In genomic region chr16:4367393-4367856, GRCh38 we compare ENCODE assay signal across 23 cellular contexts. TPM values are rescaled to one million over a fixed set of nuclear protein-coding genes. Genes with fewer than 3 reads are reported as not detected.
DNase-seq lines count a peak whose midpoint lies in the region; ATAC-seq and TF ChIP-seq lines count a peak whose summit lies in the region.
"Had no signal": no experiment of that assay in that cellular context is flagged by ENCODE, and none has a peak within 500 bp of the region (broad histone marks: within the 10 kb centered on the region; RNA-seq: fewer than 3 reads in every experiment).

No MANE protein-coding gene starts in this region.

- no peak overlapping the region for H2BK12ac ChIP-seq in neuronal stem cell (ENCODE audit: low read length)

- H3K36me3 ChIP-seq in HCT116 (ENCODE audit: control insufficient read depth in 1 of 2, insufficient read depth in 2 of 2, low read length in 2 of 2) (no peaks in the 10 kb centered on the region), neuronal stem cell (replicated peaks in 1 of 2; ENCODE audit: control insufficient read depth in 2 of 2, insufficient read depth in 2 of 2, low read length in 2 of 2) (no peaks in the 10 kb centered on the region)

- H3K4ac ChIP-seq in neuronal stem cell (ENCODE audit: low read length), result no peak overlapping the region

- H3K4me2 ChIP-seq in HCT116 (ENCODE audit: low read length) (peak overlapping the region; percentile 32), neuronal stem cell (ENCODE audit: insufficient read depth, low read length, poor library complexity, severe bottlenecking) (no peak overlapping the region)

- no peaks in the 10 kb centered on the region for H3K9me2 ChIP-seq in HCT116 (ENCODE audit: insufficient read depth)

- intact Hi-C loops in HCT116 (cut with micrococcal nuclease), result no loop called here

- no peak for TF ChIP-seq POLR2A in HCT116 (IDR thresholded peaks at IDR 0.05; ENCODE audit: borderline replicate concordance, extremely low read depth, insufficient read depth, insufficient read length)

- H4K91ac ChIP-seq in neuronal stem cell (ENCODE audit: low read depth, low read length, poor library complexity), result no peak overlapping the region

- peak overlapping the region; percentile 82 for H3K27ac Mint-ChIP-seq in activated T-helper 17 cell treated with anti-CD3 and anti-CD28 coated beads, Interleukin-2, amount 50 U/mL, for 72 hours
- peak overlapping the region in 1 of 2 donors; percentile 34 for H3K27ac Mint-ChIP-seq in T-cell
- H3K27ac Mint-ChIP-seq: mesothelial cell of epicardium had no signal

- peak overlapping the region; percentile 82 for H3K27ac ChIP-seq in C4-2B
- no peak overlapping the region for H3K27ac ChIP-seq in HCT116 (ENCODE audit: low read depth, low read length)
- no peak overlapping the region for H3K27ac ChIP-seq in neuronal stem cell (replicated peaks; ENCODE audit: low read length)
- H3K27ac ChIP-seq: brain microvascular endothelial cell, testis, vagina had no signal

- no peaks in the 10 kb centered on the region for H3K9me3 Mint-ChIP-seq in activated T-helper 17 cell treated with anti-CD3 and anti-CD28 coated beads, Interleukin-2, amount 50 U/mL, for 72 hours
- no peaks in the 10 kb centered on the region for H3K9me3 Mint-ChIP-seq in T-cell
- H3K9me3 Mint-ChIP-seq: IgD-negative memory B cell, mesothelial cell of epicardium had no signal

- H2AFZ ChIP-seq in HCT116 (ENCODE audit: low read depth, low read length, poor library complexity, severe bottlenecking), result no peak overlapping the region
- H2AFZ ChIP-seq in neuronal stem cell (ENCODE audit: low read length), result no peak overlapping the region

- H2BK5ac ChIP-seq in neuronal stem cell (ENCODE audit: low read length), result no peak overlapping the region

- no peak overlapping the region for H3K4me3 Mint-ChIP-seq in activated T-helper 17 cell treated with anti-CD3 and anti-CD28 coated beads, Interleukin-2, amount 50 U/mL, for 72 hours
- H3K4me3 Mint-ChIP-seq in T-cell, result no peak overlapping the region
- H3K4me3 Mint-ChIP-seq: mesothelial cell of epicardium had no signal

- H3K4me3 ChIP-seq in HCT116 (replicated peaks in 1 of 2; ENCODE audit: low read depth in 1 of 2, low read length in 2 of 2) (no peak overlapping the region), neuronal stem cell (ENCODE audit: low read length in 2 of 2) (no peak overlapping the region)
- H3K4me3 ChIP-seq: testis, vagina had no signal

- WGBS in neuronal stem cell (ENCODE audit: extremely low coverage in 2 of 2, insufficient read length in 2 of 2, insufficient replicate concordance in 1 of 2), 2 donors, result no CpG with 5 or more reads among the region's 5 CpGs

- peaks cover 14 to 43% of the 10 kb centered on the region in 2 experiments for H3K4me1 ChIP-seq in HCT116 (ENCODE audit: control insufficient read depth in 1 of 2, insufficient read depth in 2 of 2, low read length in 2 of 2)
- H3K4me1 ChIP-seq in neuronal stem cell (ENCODE audit: control insufficient read depth in 2 of 2, insufficient read depth in 1 of 2, low read depth in 1 of 2, low read length in 2 of 2), result peaks cover 10 to 22% of the 10 kb centered on the region in 2 donors

- peak overlapping the region; percentile 66 for H3K23ac ChIP-seq in neuronal stem cell (ENCODE audit: low read depth, low read length, poor library complexity)

- no peak for ATAC-seq in HCT116
- no peak for ATAC-seq in activated T-helper 17 cell treated with anti-CD3 and anti-CD28 coated beads, Interleukin-2, amount 50 U/mL, for 72 hours (replicated peaks)
- no peak for ATAC-seq in T-cell (replicated peaks in 1 of 4)
- ATAC-seq: Panc1 had no signal

- H3K4me1 Mint-ChIP-seq in activated T-helper 17 cell treated with anti-CD3 and anti-CD28 coated beads, Interleukin-2, amount 50 U/mL, for 72 hours, result no peaks in the 10 kb centered on the region
- peaks cover 0 to 11% (median 6%) of the 10 kb centered on the region in 3 donors for H3K4me1 Mint-ChIP-seq in T-cell

- CTCF ChIA-PET in HCT116 (lab: Charles Lee), result no interaction called here
- CTCF ChIA-PET in T-cell (lab: Charles Lee), result no interaction called here

- H3K18ac ChIP-seq in neuronal stem cell (ENCODE audit: low read length), result peak overlapping the region; percentile 18

- H4K20me1 ChIP-seq in HCT116 (ENCODE audit: insufficient read depth), result no peaks in the 10 kb centered on the region

- DNase-seq in HCT116 (ENCODE audit: low read depth, low spot score), result no peak
- no peak for DNase-seq in neuronal stem cell (ENCODE audit: low spot score)
- no peak for DNase-seq in GM03348 (ENCODE audit: low spot score)
- DNase-seq in DMS 273 (lab: John Stamatoyannopoulos, UW; ENCODE audit: unreplicated experiment), result no peak
- no peak for DNase-seq in T-cell
- DNase-seq: activated naive CD4-positive, alpha-beta T cell treated with Interleukin-2 at 50 U/mL for 16 hours; amniotic stem cell; brain microvascular endothelial cell; H7; NCI-H146; NCI-H345; NCI-H69; occipital lobe; stimulated activated naive CD4-positive, alpha-beta T cell; SW 1271; T1000; testis had no signal

- TF ChIP-seq CTCF in C4-2B (conservative IDR thresholded peaks at IDR 0.05) (no peak), HCT116 (IDR thresholded peaks at IDR 0.05 in 2 of 3, conservative IDR thresholded peaks at IDR 0.05 in 1 of 3; ENCODE audit: borderline replicate concordance in 1 of 3, insufficient read depth in 1 of 3, low read depth in 2 of 3, low read length in 2 of 3) (no peak)

- POLR2A ChIA-PET in HCT116 (lab: Charles Lee) (no interaction called here), T-cell (lab: Charles Lee) (no interaction called here)

- no peak for TF ChIP-seq RAD21 in HCT116 (IDR thresholded peaks at IDR 0.05; ENCODE audit: low read depth)

- H2AK5ac ChIP-seq in neuronal stem cell (ENCODE audit: low read depth, low read length), result peak overlapping the region; percentile 72

- H2BK15ac ChIP-seq in neuronal stem cell (ENCODE audit: low read length), result peak overlapping the region; percentile 11

- no peak overlapping the region for H2BK120ac ChIP-seq in neuronal stem cell (ENCODE audit: low read depth, low read length)

- H3K9me3 ChIP-seq in HCT116 (ENCODE audit: control insufficient read depth in 1 of 2, insufficient read depth in 1 of 2, low read depth in 1 of 2, low read length in 2 of 2), result no peaks in the 10 kb centered on the region
- H3K9me3 ChIP-seq in neuronal stem cell (replicated peaks in 1 of 2; ENCODE audit: control insufficient read depth in 2 of 2, insufficient read depth in 1 of 2, low read depth in 1 of 2, low read length in 2 of 2), result no peaks in the 10 kb centered on the region
- H3K9me3 ChIP-seq: testis, vagina had no signal

- no peaks in the 10 kb centered on the region for H3K27me3 ChIP-seq in HCT116 (ENCODE audit: insufficient read depth, low read length)
- no peaks in the 10 kb centered on the region for H3K27me3 ChIP-seq in neuronal stem cell (ENCODE audit: control insufficient read depth in 3 of 3, insufficient read depth in 3 of 3, low read depth in 1 of 3, low read length in 3 of 3)
- H3K27me3 ChIP-seq: brain microvascular endothelial cell, testis, vagina had no signal

- H3K79me1 ChIP-seq in neuronal stem cell (ENCODE audit: low read depth, low read length), result peaks cover under 1% of the 10 kb centered on the region

- RAD21 ChIA-PET in HCT116 (lab: Charles Lee; ENCODE audit: low non-redundant PET in 1 of 2, low total read pairs in 2 of 2, uncharacterized antibody in 2 of 2, unreplicated experiment in 2 of 2), result no interaction called here

- peaks cover 4% of the 10 kb centered on the region; the same call in 1 of the 2 replicates for H3K79me2 ChIP-seq in HCT116 (ENCODE audit: insufficient read depth, low read length)

- no peak overlapping the region for H4K8ac ChIP-seq in neuronal stem cell (ENCODE audit: low read depth, low read length)

- no peaks in the 10 kb centered on the region for H3K27me3 Mint-ChIP-seq in activated T-helper 17 cell treated with anti-CD3 and anti-CD28 coated beads, Interleukin-2, amount 50 U/mL, for 72 hours
- no peaks in the 10 kb centered on the region for H3K27me3 Mint-ChIP-seq in T-cell
- H3K27me3 Mint-ChIP-seq: IgD-negative memory B cell had no signal

- H3K9ac ChIP-seq in HCT116 (ENCODE audit: low read length), result no peak overlapping the region
- no peak overlapping the region for H3K9ac ChIP-seq in neuronal stem cell (ENCODE audit: low read depth, low read length, poor library complexity)

- H3K14ac ChIP-seq in neuronal stem cell (ENCODE audit: low read length), result no peak overlapping the region

- BruUV-seq in HCT116 (replicated peaks; lab: Mats Ljungman, UMichigan), result no TSS peak

- H3K36me3 Mint-ChIP-seq in activated T-helper 17 cell treated with anti-CD3 and anti-CD28 coated beads, Interleukin-2, amount 50 U/mL, for 72 hours (ENCODE audit: low read depth), result peaks cover 27% of the 10 kb centered on the region
- peaks cover 9% of the 10 kb centered on the region for H3K36me3 Mint-ChIP-seq in T-cell
- H3K36me3 Mint-ChIP-seq: mesothelial cell of epicardium had no signal

RNA-seq across cellular contexts. Expression of gene VASN, which starts 4.2 kb away (rescaled TPM):
- total RNA-seq in HCT116 (2021; ENCODE audit: unreplicated experiment), result 6.3 TPM
- polyA plus RNA-seq in HCT116 (2012), result 6.7 and 7.4 TPM in 2 replicates
- total RNA-seq in activated T-helper 17 cell treated with anti-CD3 and anti-CD28 coated beads, Interleukin-2, amount 50 U/mL, for 72 hours, result under 1 TPM; 0.11 to 0.29 TPM
- polyA plus RNA-seq in neuronal stem cell (2013, experiment 1 of 2), result 7.8 TPM
- polyA plus RNA-seq in neuronal stem cell (2013, experiment 2 of 2), result 7.6 TPM
- total RNA-seq in T-cell, result under 1 TPM; 0.38 to 0.89 (median 0.56) TPM

RNA-seq across cellular contexts. Expression of gene PAM16, which starts 16.3 kb away (rescaled TPM):
- total RNA-seq in HCT116 (2021; ENCODE audit: unreplicated experiment), result 102 TPM
- 98.6 and 111 TPM in 2 replicates for polyA plus RNA-seq in HCT116 (2012)
- total RNA-seq in activated T-helper 17 cell treated with anti-CD3 and anti-CD28 coated beads, Interleukin-2, amount 50 U/mL, for 72 hours, result 10 to 100 TPM; 40.4 to 74.7 TPM
- 76.9 TPM for polyA plus RNA-seq in neuronal stem cell (2013, experiment 1 of 2)
- polyA plus RNA-seq in neuronal stem cell (2013, experiment 2 of 2), result 74.7 TPM
- 10 to 100 TPM; 41.2 to 53.7 (median 47.4) TPM for total RNA-seq in T-cell

RNA-seq across cellular contexts. Expression of gene CORO7, which starts 49.0 kb away (rescaled TPM):
- total RNA-seq in HCT116 (2021; ENCODE audit: unreplicated experiment) (21.3 TPM), T-cell (100 to 1,000 TPM; 213 to 675 (median 230) TPM)
- polyA plus RNA-seq in HCT116 (2012), result 9.7 and 11.0 TPM in 2 replicates
- total RNA-seq in activated T-helper 17 cell treated with anti-CD3 and anti-CD28 coated beads, Interleukin-2, amount 50 U/mL, for 72 hours, result 100 to 1,000 TPM in 1 of 2 donors, 10 to 100 TPM in 1; 82.6 to 114 TPM
- polyA plus RNA-seq in neuronal stem cell (2013, experiment 1 of 2), result 8.9 TPM
- 10.3 TPM for polyA plus RNA-seq in neuronal stem cell (2013, experiment 2 of 2)

RNA-seq across cellular contexts. Expression of gene GLIS2, which starts 51.6 kb away (rescaled TPM):
- total RNA-seq in HCT116 (2021; ENCODE audit: unreplicated experiment), result 18.2 TPM
- polyA plus RNA-seq in HCT116 (2012), result 15.5 and 15.6 TPM in 2 replicates
- 1 to 10 TPM in 1 of 2 donors, under 1 TPM in 1; 0.37 to 1.6 TPM for total RNA-seq in activated T-helper 17 cell treated with anti-CD3 and anti-CD28 coated beads, Interleukin-2, amount 50 U/mL, for 72 hours
- polyA plus RNA-seq in neuronal stem cell (2013, experiment 1 of 2), result 7.6 TPM
- polyA plus RNA-seq in neuronal stem cell (2013, experiment 2 of 2), result 7.9 TPM
- total RNA-seq in T-cell, result under 1 TPM in 3 of 5 donors, not detected in 2; 0.18 to 0.20 (median 0.19) TPM
- polyA plus RNA-seq: IgD-negative memory B cell had no signal

RNA-seq across cellular contexts. Expression of gene DNAJA3, which starts 58.2 kb away (rescaled TPM):
- total RNA-seq in HCT116 (2021; ENCODE audit: unreplicated experiment) (93.3 TPM), T-cell (10 to 100 TPM; 37.7 to 73.8 (median 65.7) TPM)
- polyA plus RNA-seq in HCT116 (2012), result 81.3 and 81.4 TPM in 2 replicates
- total RNA-seq in activated T-helper 17 cell treated with anti-CD3 and anti-CD28 coated beads, Interleukin-2, amount 50 U/mL, for 72 hours, result 10 to 100 TPM; 50.3 to 81.1 TPM
- 34.6 TPM for polyA plus RNA-seq in neuronal stem cell (2013, experiment 1 of 2)
- polyA plus RNA-seq in neuronal stem cell (2013, experiment 2 of 2), result 34.4 TPM
